12 cellular contexts compared by ENCODE assay signal in the genomic region with DNA sequence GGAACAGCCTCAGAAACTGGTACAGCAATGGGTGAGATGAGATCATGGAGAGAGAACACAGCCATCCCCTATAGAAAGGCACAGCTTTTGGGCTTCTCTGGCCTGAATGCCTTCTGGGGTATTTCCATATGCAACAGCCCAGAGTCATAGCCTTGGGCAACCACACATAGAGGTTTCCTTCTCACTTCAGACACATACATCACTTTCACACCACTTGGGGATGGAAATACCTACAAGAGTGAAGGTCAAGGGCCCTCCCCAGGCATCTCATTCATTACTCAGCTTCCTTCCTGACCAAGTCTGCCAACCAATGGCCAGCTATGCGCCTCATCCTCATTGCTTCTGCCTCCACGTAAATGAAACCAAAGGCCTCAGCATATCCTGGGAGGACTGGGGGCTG. TPM values are rescaled to one million over a fixed set of nuclear protein-coding genes. Genes with fewer than 3 reads are reported as not detected.
A peak's percentile ranks its signal among the peaks of the same experiment; 100 is the strongest.
DNase-seq lines count a peak whose midpoint lies in the region; ATAC-seq, FAIRE-seq and TF ChIP-seq lines count a peak whose summit lies in the region.
"Had no signal": no experiment of that assay in that cellular context is flagged by ENCODE, and none has a peak within 500 bp of the region (broad histone marks: within the 10 kb centered on the region; RNA-seq: fewer than 3 reads in every experiment).

No MANE protein-coding gene starts in this region.

- no peaks in the 10 kb centered on the region for H3K36me3 Mint-ChIP-seq in neural progenitor cell

- no peak overlapping the region for H2AFZ ChIP-seq in neural progenitor cell (replicated peaks)

- no peak overlapping the region for H3K4me3 ChIP-seq in RWPE2 (ENCODE audit: severe bottlenecking)
- no peak overlapping the region for H3K4me3 ChIP-seq in neural progenitor cell
- no peak overlapping the region for H3K4me3 ChIP-seq in small intestine (ENCODE audit: low read depth in 1 of 2, low read length in 2 of 2)
- H3K4me3 ChIP-seq: dorsolateral prefrontal cortex, lower lobe of right lung had no signal

- no peaks in the 10 kb centered on the region for H3K27me3 ChIP-seq in RWPE2 (ENCODE audit: insufficient read depth, poor library complexity, severe bottlenecking)
- H3K27me3 ChIP-seq in neural progenitor cell = no peaks in the 10 kb centered on the region
- H3K27me3 ChIP-seq in small intestine (ENCODE audit: control insufficient read depth in 2 of 2, insufficient read depth in 2 of 2, low read length in 2 of 2) = no peaks in the 10 kb centered on the region
- H3K27me3 ChIP-seq: dorsolateral prefrontal cortex had no signal

- peaks cover 2% of the 10 kb centered on the region for H3K27me3 Mint-ChIP-seq in neural progenitor cell (ENCODE audit: insufficient read depth, low read depth)

- H3K4me1 Mint-ChIP-seq in neural progenitor cell = peaks cover 3% of the 10 kb centered on the region

- TF ChIP-seq CTCF in GM13976 (IDR thresholded peaks at IDR 0.05; ENCODE audit: borderline replicate concordance, control extremely low read depth, extremely low read depth, insufficient read depth, missing control alignments) = no peak
- no peak for TF ChIP-seq CTCF in RWPE2 (IDR thresholded peaks at IDR 0.05; ENCODE audit: poor library complexity, severe bottlenecking)
- TF ChIP-seq CTCF in neural progenitor cell (IDR thresholded peaks at IDR 0.05) = no peak

- H3K27ac Mint-ChIP-seq in neural progenitor cell = no peak overlapping the region

- no peaks in the 10 kb centered on the region for H3K79me2 ChIP-seq in neural progenitor cell (ENCODE audit: low read depth)

- H3F3A ChIP-seq in neural progenitor cell (ENCODE audit: low read depth) = no peaks in the 10 kb centered on the region

- H3K9ac ChIP-seq in neural progenitor cell = no peak overlapping the region

- H3K4me3 Mint-ChIP-seq in neural progenitor cell = no peak overlapping the region

- 82 to 88% (median 85%) methylated on average over 2 of the region's 2 CpGs for WGBS in small intestine, 3 donors

- ATAC-seq in GM19324 (IDR thresholded peaks at IDR 0.05; ENCODE audit: low FRiP score, unreplicated experiment) (peak; percentile 47), HG02798 (IDR thresholded peaks at IDR 0.05; ENCODE audit: poor library complexity, unreplicated experiment) (peak; percentile 83), RWPE2 (ENCODE audit: low read depth) (peak; percentile 27; the same call in 1 of the 3 replicates)
- ATAC-seq: lower lobe of right lung had no signal

- FAIRE-seq in small intestine (lab: Jason Lieb, UNC) = no peak

- no peak overlapping the region for H3K4me2 ChIP-seq in neural progenitor cell

- no peaks in the 10 kb centered on the region for H3K4me1 ChIP-seq in RWPE2 (ENCODE audit: insufficient read depth, poor library complexity, severe bottlenecking)
- H3K4me1 ChIP-seq in neural progenitor cell = no peaks in the 10 kb centered on the region
- no peaks in the 10 kb centered on the region for H3K4me1 ChIP-seq in small intestine (ENCODE audit: control insufficient read depth in 2 of 2, insufficient read depth in 1 of 2, low read depth in 1 of 2, low read length in 1 of 2)
- H3K4me1 ChIP-seq: lower lobe of right lung had no signal

- H3K9me3 Mint-ChIP-seq in neural progenitor cell = no peaks in the 10 kb centered on the region

- in situ Hi-C loops in GM13976 (cut with MboI; ENCODE audit: low sequenced_read_pairs, unreplicated experiment) = no loop called here

- H3K27ac ChIP-seq in RWPE2 (ENCODE audit: poor library complexity, severe bottlenecking) (no peak overlapping the region), neural progenitor cell (no peak overlapping the region), small intestine (ENCODE audit: low read depth in 1 of 2, low read length in 1 of 2) (no peak overlapping the region)
- H3K27ac ChIP-seq: dorsolateral prefrontal cortex, lower lobe of right lung had no signal

- DNase-seq in GM13976 (ENCODE audit: low spot score) (peak; percentile 32), RWPE2 (ENCODE audit: low spot score) (no peak), amygdala (lab: John Stamatoyannopoulos, UW) (no peak), neural progenitor cell (ENCODE audit: low spot score) (no peak), small intestine (no peak), mucosa of gallbladder (ENCODE audit: low spot score) (no peak)
- DNase-seq: dorsolateral prefrontal cortex, glutamatergic neuron, lower lobe of right lung, NCI-H1930 had no signal

- H4K20me1 ChIP-seq in neural progenitor cell (ENCODE audit: low read depth) = no peaks in the 10 kb centered on the region

- H3K9me3 ChIP-seq in RWPE2 (ENCODE audit: severe bottlenecking) = no peaks in the 10 kb centered on the region
- no peaks in the 10 kb centered on the region for H3K9me3 ChIP-seq in neural progenitor cell (ENCODE audit: low read depth)
- no peaks in the 10 kb centered on the region for H3K9me3 ChIP-seq in small intestine (ENCODE audit: control insufficient read depth, low read depth)
- H3K9me3 ChIP-seq: lower lobe of right lung had no signal

- H3K36me3 ChIP-seq in RWPE2 (ENCODE audit: low read depth) (no peaks in the 10 kb centered on the region), neural progenitor cell (no peaks in the 10 kb centered on the region), small intestine (ENCODE audit: control insufficient read depth in 2 of 2, insufficient read depth in 2 of 2, low read length in 2 of 2) (no peaks in the 10 kb centered on the region)
- H3K36me3 ChIP-seq: lower lobe of right lung had no signal

RNA-seq across cellular contexts. Expression of gene OLFML1, which starts 17.7 kb away (rescaled TPM):
- total RNA-seq in neural progenitor cell (ENCODE audit: low replicate concordance) = not detected in 2 replicates
- 1 to 10 TPM in 1 of 3 donors, under 1 TPM in 1, not detected in 1; 0.81 to 2.5 TPM for polyA plus RNA-seq in small intestine
- total RNA-seq in mucosa of gallbladder = 12.9 TPM

RNA-seq across cellular contexts. Expression of gene PPFIBP2, which starts 46.1 kb away (rescaled TPM):
- total RNA-seq in neural progenitor cell (ENCODE audit: low replicate concordance) = 4.6 and 8.7 TPM in 2 replicates
- polyA plus RNA-seq in small intestine = 10 to 100 TPM; 26.5 to 67.3 (median 57.6) TPM
- total RNA-seq in mucosa of gallbladder = 104 TPM

Comparison
In these comparisons a context has a peak if more than half of its experiments do, and no peak if none do; other contexts are left out.
1. ATAC-seq: peak in every context shown above with its lines; median percentile 83 in HG02798; 47 in GM19324; 27 in RWPE2.
2. RNA of gene OLFML1, which starts 17.7 kb away (total RNA-seq): 12.9 TPM in mucosa of gallbladder (single experiment); not detected in neural progenitor cell; every median in the first group is over 10 times any median in the second.
3. RNA of gene PPFIBP2, which starts 46.1 kb away (total RNA-seq): 104 TPM in mucosa of gallbladder (single experiment); 4.6 to 8.7 TPM in neural progenitor cell; every median in the first group is over 10 times any median in the second.